ENCODE assay signal across 24 cellular contexts in genomic region chr13:98187155-98187726, GRCh38. TPM values are rescaled to one million over a fixed set of nuclear protein-coding genes. Genes with fewer than 3 reads are reported as not detected.
DNase-seq lines count a peak whose midpoint lies in the region; ATAC-seq, FAIRE-seq and TF ChIP-seq lines count a peak whose summit lies in the region.
"Had no signal": no experiment of that assay in that cellular context is flagged by ENCODE, and none has a peak within 500 bp of the region (broad histone marks: within the 10 kb centered on the region; RNA-seq: fewer than 3 reads in every experiment).

No MANE protein-coding gene starts in this region.

- 95% methylated on average over 3 of the region's 3 CpGs for WGBS in mesenchymal stem cell

- TF ChIP-seq CTCF in HFFc6 (IDR thresholded peaks at IDR 0.05) (no peak), omental fat pad (IDR thresholded peaks at IDR 0.05) (no peak)

- no peak overlapping the region for H2AFZ ChIP-seq in mesenchymal stem cell (ENCODE audit: low read depth, low read length)
- H2AFZ ChIP-seq: neural progenitor cell had no signal

- H3K4ac ChIP-seq in mesenchymal stem cell (ENCODE audit: low read depth in 1 of 2, low read length in 2 of 2): no peak overlapping the region

- no peak overlapping the region for H4K8ac ChIP-seq in mesenchymal stem cell (ENCODE audit: low read length)

- H2BK12ac ChIP-seq in mesenchymal stem cell (ENCODE audit: low read length in 2 of 2): no peak overlapping the region

- no peaks in the 10 kb centered on the region; the same call in 1 of the 2 replicates for H3K27me3 Mint-ChIP-seq in HFFc6 (ENCODE audit: insufficient read depth)

- no peak overlapping the region for H2BK5ac ChIP-seq in mesenchymal stem cell (ENCODE audit: low read depth, low read length, poor library complexity, severe bottlenecking)

- H3K4me3 ChIP-seq in BLaER1: no peak overlapping the region
- H3K4me3 ChIP-seq in SK-N-MC: no peak overlapping the region
- no peak overlapping the region for H3K4me3 ChIP-seq in mesenchymal stem cell (ENCODE audit: insufficient read depth in 1 of 2, low read depth in 1 of 2, low read length in 2 of 2)
- H3K4me3 ChIP-seq: neural progenitor cell, SJSA1, suprapubic skin had no signal

- peaks cover 15% of the 10 kb centered on the region for H3K79me1 ChIP-seq in mesenchymal stem cell (replicated peaks; ENCODE audit: low read length, poor library complexity, severe bottlenecking)

- H3K27ac ChIP-seq in BLaER1 (peak overlapping the region; percentile 68), SK-N-MC (0 out of 2 replicates have a peak overlapping the region, but pooled peaks have one; percentile 48), mesenchymal stem cell (ENCODE audit: low read length, poor library complexity, severe bottlenecking) (no peak overlapping the region)
- H3K27ac ChIP-seq: neural progenitor cell, SJSA1, suprapubic skin had no signal

- H4K91ac ChIP-seq in mesenchymal stem cell (ENCODE audit: low read length): no peak overlapping the region

- H3K23ac ChIP-seq in mesenchymal stem cell (ENCODE audit: low read length in 2 of 2): no peak overlapping the region

- H3K4me2 ChIP-seq in BLaER1: peak overlapping the region; percentile 64
- no peak overlapping the region for H3K4me2 ChIP-seq in mesenchymal stem cell (ENCODE audit: low read length, poor library complexity, severe bottlenecking)
- H3K4me2 ChIP-seq: neural progenitor cell had no signal

- no peaks in the 10 kb centered on the region for H3K9me3 Mint-ChIP-seq in HFFc6
- H3K9me3 Mint-ChIP-seq: activated CD4-positive, alpha-beta T cell treated with anti-CD3 and anti-CD28 coated beads, Interleukin-2, amount 10 ng/mL, durations not matched to agents 7 days and 5 days; activated naive CD4-positive, alpha-beta T cell treated with anti-CD3 and anti-CD28 coated beads for 36 hours had no signal

- no peak overlapping the region for H3K14ac ChIP-seq in mesenchymal stem cell (ENCODE audit: low read length in 2 of 2)

- H3K27me3 ChIP-seq in BLaER1 (no peaks in the 10 kb centered on the region), mesenchymal stem cell (ENCODE audit: control insufficient read depth in 1 of 2, insufficient read depth in 1 of 2, low read length in 2 of 2) (no peaks in the 10 kb centered on the region)
- H3K27me3 ChIP-seq: neural progenitor cell, SJSA1, suprapubic skin had no signal

- H3K9ac ChIP-seq in BLaER1 (peak overlapping the region; percentile 49), SK-N-MC (ENCODE audit: insufficient read length) (no peak overlapping the region), mesenchymal stem cell (ENCODE audit: low read length) (no peak overlapping the region)
- H3K9ac ChIP-seq: neural progenitor cell had no signal

- H3K36me3 ChIP-seq in BLaER1: no peaks in the 10 kb centered on the region
- no peaks in the 10 kb centered on the region for H3K36me3 ChIP-seq in SK-N-MC (ENCODE audit: insufficient read depth, low read length)
- H3K36me3 ChIP-seq in mesenchymal stem cell (ENCODE audit: control insufficient read depth in 1 of 2, insufficient read depth in 2 of 2, low read depth in 1 of 2, low read length in 2 of 2): peaks cover 0 to 6% of the 10 kb centered on the region in 2 experiments
- H3K36me3 ChIP-seq: neural progenitor cell, suprapubic skin had no signal

- FAIRE-seq in urothelium cell line (lab: Jason Lieb, UNC): no peak

- H3K27ac Mint-ChIP-seq in HFFc6: peak overlapping the region; percentile 31
- H3K27ac Mint-ChIP-seq: activated CD4-positive, alpha-beta T cell treated with anti-CD3 and anti-CD28 coated beads, Interleukin-2, amount 10 ng/mL, durations not matched to agents 7 days and 5 days; activated naive CD4-positive, alpha-beta T cell treated with anti-CD3 and anti-CD28 coated beads for 36 hours; neural progenitor cell had no signal

- H4K20me1 ChIP-seq in BLaER1: 0 out of 2 replicates have a peak, but pooled peaks cover 3% of the 10 kb centered on the region

- H2AK5ac ChIP-seq in mesenchymal stem cell (ENCODE audit: low read length, severe bottlenecking): peak overlapping the region; percentile 20

- no peak for ATAC-seq in omental fat pad (ENCODE audit: low FRiP score)
- ATAC-seq: sciatic nerve had no signal

- DNase-seq in HFFc6 (no peak), SK-N-MC (ENCODE audit: low read depth, low spot score) (no peak), mesenchymal stem cell (no peak), urothelium cell line (ENCODE audit: low spot score) (no peak), NCI-H226 (no peak), omental fat pad (ENCODE audit: low spot score) (no peak), dedifferentiated amniotic fluid mesenchymal stem cell (ENCODE audit: extremely low spot score) (no peak)
- DNase-seq: activated CD4-positive, alpha-beta T cell treated with anti-CD3 and anti-CD28 coated beads, Interleukin-2, amount 10 ng/mL, durations not matched to agents 7 days and 5 days; activated naive CD4-positive, alpha-beta T cell treated with anti-CD3 and anti-CD28 coated beads for 36 hours; activated T-cell treated with anti-CD3 and anti-CD28 coated beads for 4 hours; Caco-2; cortex of kidney; MM.1S; stimulated activated CD4-positive, alpha-beta T cell treated with anti-CD3 and anti-CD28 coated beads, Interleukin-2, amount 100 ng/mL, for 24 hours; T-helper 9 cell had no signal

- peaks cover 22% of the 10 kb centered on the region for H3K36me3 Mint-ChIP-seq in HFFc6 (ENCODE audit: low read depth)

- H2BK120ac ChIP-seq in mesenchymal stem cell (ENCODE audit: low read depth, low read length): no peak overlapping the region

- no peak overlapping the region for H3K18ac ChIP-seq in mesenchymal stem cell (ENCODE audit: low read depth in 1 of 2, low read length in 2 of 2)

- 0 out of 2 replicates have a peak, but pooled peaks cover 4% of the 10 kb centered on the region for H3K9me3 ChIP-seq in BLaER1
- H3K9me3 ChIP-seq in SK-N-MC (ENCODE audit: low read depth, low read length): no peaks in the 10 kb centered on the region
- H3K9me3 ChIP-seq in mesenchymal stem cell (ENCODE audit: control insufficient read depth, low read length): no peaks in the 10 kb centered on the region
- H3K9me3 ChIP-seq: Caco-2, SJSA1, suprapubic skin had no signal

- H3K4me3 Mint-ChIP-seq in HFFc6: no peak overlapping the region
- H3K4me3 Mint-ChIP-seq: activated CD4-positive, alpha-beta T cell treated with anti-CD3 and anti-CD28 coated beads, Interleukin-2, amount 10 ng/mL, durations not matched to agents 7 days and 5 days; activated naive CD4-positive, alpha-beta T cell treated with anti-CD3 and anti-CD28 coated beads for 36 hours; neural progenitor cell had no signal

- H2BK15ac ChIP-seq in mesenchymal stem cell (ENCODE audit: low read depth, poor library complexity, severe bottlenecking): no peak overlapping the region

- peaks cover 39% of the 10 kb centered on the region for H3K4me1 ChIP-seq in BLaER1
- H3K4me1 ChIP-seq in mesenchymal stem cell (ENCODE audit: control insufficient read depth, insufficient read depth, low read depth, low read length): peaks cover 18% of the 10 kb centered on the region
- H3K4me1 ChIP-seq: Caco-2, neural progenitor cell had no signal

- H3K4me1 Mint-ChIP-seq in HFFc6 (ENCODE audit: low read depth): peaks cover 58% of the 10 kb centered on the region
- H3K4me1 Mint-ChIP-seq: activated CD4-positive, alpha-beta T cell treated with anti-CD3 and anti-CD28 coated beads, Interleukin-2, amount 10 ng/mL, durations not matched to agents 7 days and 5 days had no signal

RNA-seq across cellular contexts. Expression of gene RNF113B, which starts 10.2 kb away (rescaled TPM):
- not detected for total RNA-seq in HFFc6 (2021; fragmentation: NEBNext Ultra II Directional; extraction: Animal tissue kit (Norgen Biotek cat#: 25700))
- not detected for polyA plus RNA-seq in mesenchymal stem cell (2013, experiment 1 of 2)
- not detected for polyA plus RNA-seq in mesenchymal stem cell (2013, experiment 2 of 2)
- total RNA-seq in omental fat pad: not detected
- total RNA-seq: activated CD4-positive, alpha-beta T cell treated with anti-CD3 and anti-CD28 coated beads, Interleukin-2, amount 10 ng/mL, durations not matched to agents 7 days and 5 days; activated naive CD4-positive, alpha-beta T cell treated with anti-CD3 and anti-CD28 coated beads for 36 hours; Caco-2; G401; lung microvascular endothelial cell; OCI-LY7; sciatic nerve; SJSA1; suprapubic skin had no signal
- polyA plus RNA-seq: esophagus had no signal

RNA-seq across cellular contexts. Expression of gene FARP1, which starts 44.3 kb away (rescaled TPM):
- total RNA-seq in HFFc6 (2021; fragmentation: NEBNext Ultra II Directional; extraction: Animal tissue kit (Norgen Biotek cat#: 25700)): 100 to 1,000 TPM; 140 to 181 (median 150) TPM
- 266 TPM for polyA plus RNA-seq in mesenchymal stem cell (2013, experiment 1 of 2)
- 270 TPM for polyA plus RNA-seq in mesenchymal stem cell (2013, experiment 2 of 2)
- total RNA-seq in omental fat pad: 10 to 100 TPM; 13.7 to 38.9 (median 30.2) TPM
- total RNA-seq: OCI-LY7 had no signal
